Comparison of ENCODE assay signal across 1 cellular context in the genomic region with DNA sequence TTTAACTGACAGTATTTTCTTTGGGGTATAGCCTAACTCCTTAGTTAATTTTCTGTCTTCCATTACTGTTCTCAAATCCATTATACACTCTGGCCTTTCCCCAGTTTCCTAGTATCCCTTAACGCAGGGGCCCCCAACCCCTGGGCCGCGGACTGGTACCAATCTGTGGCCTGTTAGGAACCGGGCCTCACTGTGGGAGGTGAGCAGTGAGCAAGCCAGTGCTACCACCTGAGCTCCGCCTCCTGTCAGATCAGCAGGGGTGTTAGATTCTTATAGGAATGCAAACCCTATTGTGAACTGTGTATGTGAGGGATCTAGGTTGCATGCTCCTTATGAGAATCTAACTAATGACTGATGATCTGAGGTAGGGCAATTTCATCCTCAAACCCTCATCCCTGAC.
TF ChIP-seq lines count a peak whose summit lies in the region.

No MANE protein-coding gene starts in this region.

TF ChIP-seq in WTC11, 78 proteins besides CTCF, POLR2A, EP300 and RAD21 (continued from another document):
- TF ChIP-seq, protein P1, sequence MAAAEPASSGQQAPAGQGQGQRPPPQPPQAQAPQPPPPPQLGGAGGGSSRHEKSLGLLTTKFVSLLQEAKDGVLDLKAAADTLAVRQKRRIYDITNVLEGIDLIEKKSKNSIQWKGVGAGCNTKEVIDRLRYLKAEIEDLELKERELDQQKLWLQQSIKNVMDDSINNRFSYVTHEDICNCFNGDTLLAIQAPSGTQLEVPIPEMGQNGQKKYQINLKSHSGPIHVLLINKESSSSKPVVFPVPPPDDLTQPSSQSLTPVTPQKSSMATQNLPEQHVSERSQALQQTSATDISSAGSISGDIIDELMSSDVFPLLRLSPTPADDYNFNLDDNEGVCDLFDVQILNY (CRISPR knock-in tag; IDR thresholded peaks at IDR 0.05), result no peak
